In the genomic region with DNA sequence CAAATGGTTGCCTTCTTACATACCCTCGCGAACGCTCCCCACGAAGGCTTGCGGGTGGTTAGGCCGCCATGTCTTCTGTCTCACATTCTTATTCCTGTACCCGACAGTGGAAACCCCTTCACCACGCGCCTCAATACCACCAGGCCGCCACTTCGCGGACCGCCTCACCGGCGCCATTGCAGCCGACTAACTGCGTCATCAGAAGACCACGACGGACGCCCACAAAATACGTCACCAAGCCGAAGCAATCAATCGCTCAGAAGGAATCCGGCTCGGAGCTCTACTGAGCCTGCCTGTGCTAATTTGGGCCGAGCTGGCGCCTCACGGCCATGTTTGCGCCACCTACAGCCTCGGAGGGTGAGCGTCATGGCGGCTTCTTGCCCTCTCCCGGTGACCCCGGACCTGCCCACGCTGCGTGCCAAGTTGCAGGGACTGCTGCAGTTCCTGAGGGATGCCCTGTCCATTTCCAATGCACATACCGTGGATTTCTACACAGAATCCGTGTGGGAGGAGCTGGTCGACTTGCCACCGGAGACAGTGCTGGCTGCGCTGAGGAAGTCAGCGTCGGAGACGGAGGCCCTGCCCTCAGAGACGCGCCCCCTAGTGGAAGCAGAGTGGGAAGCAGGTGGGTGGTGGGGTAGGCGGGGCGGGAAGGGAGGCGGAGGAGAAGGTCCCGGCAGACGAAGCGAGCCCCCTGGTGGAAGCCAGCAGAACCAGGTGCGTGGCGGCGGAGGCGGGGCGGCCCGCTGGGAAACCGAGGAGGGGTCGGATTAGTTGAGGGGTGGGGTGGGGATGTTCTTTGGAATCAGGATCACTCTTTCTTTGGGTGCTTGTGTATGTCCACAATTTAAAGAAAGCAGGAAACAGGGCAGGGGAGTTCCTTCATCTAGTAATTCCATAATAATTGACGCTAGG, we compare ENCODE assay signal across 1 cellular context.
TF ChIP-seq lines count a peak whose summit lies in the region.

A gene with protein sequence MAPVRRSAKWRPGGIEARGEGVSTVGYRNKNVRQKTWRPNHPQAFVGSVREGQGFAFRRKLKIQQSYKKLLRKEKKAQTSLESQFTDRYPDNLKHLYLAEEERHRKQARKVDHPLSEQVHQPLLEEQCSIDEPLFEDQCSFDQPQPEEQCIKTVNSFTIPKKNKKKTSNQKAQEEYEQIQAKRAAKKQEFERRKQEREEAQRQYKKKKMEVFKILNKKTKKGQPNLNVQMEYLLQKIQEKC (minus strand): TSS at position 188 of the 915 bp plus-strand sequence. CDS start 11 bp downstream, at position 177.
Gene METTL25 (plus strand): TSS at position 330 of the 915 bp plus-strand sequence. CDS start 37 bp downstream, at position 367.

TF ChIP-seq in HepG2, 621 proteins besides CTCF, POLR2A, EP300 and RAD21 (continued from another document and continues in another):
- TF ChIP-seq MTF2 (CRISPR knock-in tag; IDR thresholded peaks at IDR 0.05; ENCODE audit: borderline replicate concordance) (peak; percentile 94; the same call in 1 of the 2 replicates), KDM4B (CRISPR knock-in tag; IDR thresholded peaks at IDR 0.05) (peak; percentile 84), ELF3 (CRISPR knock-in tag; IDR thresholded peaks at IDR 0.05) (peak; percentile 55), ZNF136 (CRISPR knock-in tag; IDR thresholded peaks at IDR 0.05; ENCODE audit: low read depth) (peak; percentile 78), EHMT2 (IDR thresholded peaks at IDR 0.05; ENCODE audit: borderline replicate concordance, low read depth, low read length) (no peak), XBP1 (CRISPR knock-in tag; IDR thresholded peaks at IDR 0.05) (peak; percentile 90; the same call in 1 of the 2 replicates), CREM (IDR thresholded peaks at IDR 0.05) (peak; percentile 100), CREM (CRISPR knock-in tag; IDR thresholded peaks at IDR 0.05) (peak; percentile 98), SP4 (CRISPR knock-in tag; IDR thresholded peaks at IDR 0.05) (peak; percentile 91), CCDC6 (CRISPR knock-in tag; IDR thresholded peaks at IDR 0.05) (peak; percentile 63; the same call in 1 of the 2 replicates), ZIK1 (CRISPR knock-in tag; IDR thresholded peaks at IDR 0.05; ENCODE audit: borderline replicate concordance, low read depth) (peak; percentile 87), ZZZ3 (CRISPR knock-in tag; IDR thresholded peaks at IDR 0.05; ENCODE audit: borderline replicate concordance) (peak; percentile 95; the same call in 1 of the 2 replicates), MEIS2 (CRISPR knock-in tag; IDR thresholded peaks at IDR 0.05) (peak; percentile 96), CEBPB (IDR thresholded peaks at IDR 0.05; ENCODE audit: borderline replicate concordance, low read depth, low read length) (peak; percentile 18; the same call in 1 of the 2 replicates), ARNT (IDR thresholded peaks at IDR 0.05) (no peak), ZNF10 (CRISPR knock-in tag; IDR thresholded peaks at IDR 0.05; ENCODE audit: borderline replicate concordance, low read depth) (no peak), ZNF607 (CRISPR knock-in tag; IDR thresholded peaks at IDR 0.05; ENCODE audit: borderline replicate concordance) (peak; percentile 82; the same call in 1 of the 2 replicates), ZNF329 (CRISPR knock-in tag; IDR thresholded peaks at IDR 0.05; ENCODE audit: low read depth) (no peak; the same call in 1 of the 2 replicates), HMG20A (CRISPR knock-in tag; IDR thresholded peaks at IDR 0.05; ENCODE audit: borderline replicate concordance) (peak; percentile 43; the same call in 1 of the 2 replicates), ZNF101 (CRISPR knock-in tag; IDR thresholded peaks at IDR 0.05; ENCODE audit: borderline replicate concordance, low read depth) (no peak), ATM (IDR thresholded peaks at IDR 0.05; ENCODE audit: borderline replicate concordance) (no peak), ELF1 (CRISPR knock-in tag; IDR thresholded peaks at IDR 0.05) (peak; percentile 81), TFE3 (CRISPR knock-in tag; IDR thresholded peaks at IDR 0.05) (peak; percentile 66; the same call in 1 of the 2 replicates), ZNF335 (CRISPR knock-in tag; IDR thresholded peaks at IDR 0.05) (peak; percentile 90), ZSCAN20 (CRISPR knock-in tag; IDR thresholded peaks at IDR 0.05; ENCODE audit: borderline replicate concordance) (peak; percentile 68; the same call in 1 of the 2 replicates), SAFB2 (CRISPR knock-in tag; IDR thresholded peaks at IDR 0.05; ENCODE audit: borderline replicate concordance, low read depth) (no peak), PCBP1 (IDR thresholded peaks at IDR 0.05; ENCODE audit: borderline replicate concordance, low read depth, low read length) (peak; percentile 93), ZNF530 (CRISPR knock-in tag; IDR thresholded peaks at IDR 0.05; ENCODE audit: low read depth) (no peak), LCORL (IDR thresholded peaks at IDR 0.05) (peak; percentile 71), LCORL (CRISPR knock-in tag; IDR thresholded peaks at IDR 0.05) (peak; percentile 93), ZNF557 (CRISPR knock-in tag; IDR thresholded peaks at IDR 0.05) (peak; percentile 88; the same call in 1 of the 2 replicates), ZNF678 (CRISPR knock-in tag; IDR thresholded peaks at IDR 0.05) (peak; percentile 51; the same call in 1 of the 2 replicates), RXRA (CRISPR knock-in tag; IDR thresholded peaks at IDR 0.05) (peak; percentile 89; the same call in 1 of the 2 replicates), ZSCAN25 (CRISPR knock-in tag; IDR thresholded peaks at IDR 0.05) (peak; percentile 60), ZNF784 (CRISPR knock-in tag; IDR thresholded peaks at IDR 0.05; ENCODE audit: borderline replicate concordance) (peak; percentile 62; the same call in 1 of the 2 replicates), ZNF354B (CRISPR knock-in tag; IDR thresholded peaks at IDR 0.05) (0 out of 2 replicates have a peak, but pooled peaks have one; percentile 61), ZNF609 (CRISPR knock-in tag; IDR thresholded peaks at IDR 0.05; ENCODE audit: borderline replicate concordance) (peak; percentile 59; the same call in 1 of the 2 replicates), SIX1 (CRISPR knock-in tag; IDR thresholded peaks at IDR 0.05; ENCODE audit: borderline replicate concordance) (0 out of 2 replicates have a peak, but pooled peaks have one; percentile 47), ZSCAN21 (CRISPR knock-in tag; IDR thresholded peaks at IDR 0.05; ENCODE audit: borderline replicate concordance) (peak; percentile 91; the same call in 1 of the 2 replicates), ZNF670 (CRISPR knock-in tag; IDR thresholded peaks at IDR 0.05; ENCODE audit: borderline replicate concordance) (peak; percentile 43; the same call in 1 of the 2 replicates), SMC3 (IDR thresholded peaks at IDR 0.05; ENCODE audit: low read length) (no peak; the same call in 1 of the 2 replicates), ZNF30 (CRISPR knock-in tag; IDR thresholded peaks at IDR 0.05) (0 out of 2 replicates have a peak, but pooled peaks have one; percentile 75), KLF11 (CRISPR knock-in tag; IDR thresholded peaks at IDR 0.05) (peak; percentile 83), ZSCAN31 (CRISPR knock-in tag; IDR thresholded peaks at IDR 0.05; ENCODE audit: low read depth) (0 out of 2 replicates have a peak, but pooled peaks have one; percentile 23), ZNF274 (CRISPR knock-in tag; IDR thresholded peaks at IDR 0.05) (peak; percentile 78), NFYB (CRISPR knock-in tag; IDR thresholded peaks at IDR 0.05) (peak; percentile 33), RBM22 (optimal IDR thresholded peaks at IDR 0.05; ENCODE audit: low read length) (peak; percentile 62), ZNF160 (CRISPR knock-in tag; IDR thresholded peaks at IDR 0.05) (no peak; the same call in 1 of the 2 replicates), ZBTB26 (CRISPR knock-in tag; IDR thresholded peaks at IDR 0.05; ENCODE audit: borderline replicate concordance) (peak; percentile 88), DBP (CRISPR knock-in tag; IDR thresholded peaks at IDR 0.05; ENCODE audit: not compliant biosample characterization) (peak; percentile 88)
- TF ChIP-seq, protein P1, sequence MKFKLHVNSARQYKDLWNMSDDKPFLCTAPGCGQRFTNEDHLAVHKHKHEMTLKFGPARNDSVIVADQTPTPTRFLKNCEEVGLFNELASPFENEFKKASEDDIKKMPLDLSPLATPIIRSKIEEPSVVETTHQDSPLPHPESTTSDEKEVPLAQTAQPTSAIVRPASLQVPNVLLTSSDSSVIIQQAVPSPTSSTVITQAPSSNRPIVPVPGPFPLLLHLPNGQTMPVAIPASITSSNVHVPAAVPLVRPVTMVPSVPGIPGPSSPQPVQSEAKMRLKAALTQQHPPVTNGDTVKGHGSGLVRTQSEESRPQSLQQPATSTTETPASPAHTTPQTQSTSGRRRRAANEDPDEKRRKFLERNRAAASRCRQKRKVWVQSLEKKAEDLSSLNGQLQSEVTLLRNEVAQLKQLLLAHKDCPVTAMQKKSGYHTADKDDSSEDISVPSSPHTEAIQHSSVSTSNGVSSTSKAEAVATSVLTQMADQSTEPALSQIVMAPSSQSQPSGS (CRISPR knock-in tag; IDR thresholded peaks at IDR 0.05) = peak; percentile 92
- TF ChIP-seq, protein P2, sequence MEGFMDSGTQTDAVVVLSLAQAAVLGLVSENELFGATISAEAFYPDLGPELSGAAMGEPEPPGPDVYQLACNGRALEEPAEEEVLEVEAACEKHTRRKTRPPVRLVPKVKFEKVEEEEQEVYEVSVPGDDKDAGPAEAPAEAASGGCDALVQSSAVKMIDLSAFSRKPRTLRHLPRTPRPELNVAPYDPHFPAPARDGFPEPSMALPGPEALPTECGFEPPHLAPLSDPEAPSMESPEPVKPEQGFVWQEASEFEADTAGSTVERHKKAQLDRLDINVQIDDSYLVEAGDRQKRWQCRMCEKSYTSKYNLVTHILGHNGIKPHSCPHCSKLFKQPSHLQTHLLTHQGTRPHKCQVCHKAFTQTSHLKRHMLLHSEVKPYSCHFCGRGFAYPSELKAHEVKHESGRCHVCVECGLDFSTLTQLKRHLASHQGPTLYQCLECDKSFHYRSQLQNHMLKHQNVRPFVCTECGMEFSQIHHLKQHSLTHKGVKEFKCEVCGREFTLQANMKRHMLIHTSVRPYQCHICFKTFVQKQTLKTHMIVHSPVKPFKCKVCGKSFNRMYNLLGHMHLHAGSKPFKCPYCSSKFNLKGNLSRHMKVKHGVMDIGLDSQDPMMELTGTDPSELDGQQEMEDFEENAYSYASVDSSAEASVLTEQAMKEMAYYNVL (CRISPR knock-in tag; IDR thresholded peaks at IDR 0.05; ENCODE audit: borderline replicate concordance) = peak; percentile 90
